Comparison of ENCODE assay signal across 7 cellular contexts in the genomic region with DNA sequence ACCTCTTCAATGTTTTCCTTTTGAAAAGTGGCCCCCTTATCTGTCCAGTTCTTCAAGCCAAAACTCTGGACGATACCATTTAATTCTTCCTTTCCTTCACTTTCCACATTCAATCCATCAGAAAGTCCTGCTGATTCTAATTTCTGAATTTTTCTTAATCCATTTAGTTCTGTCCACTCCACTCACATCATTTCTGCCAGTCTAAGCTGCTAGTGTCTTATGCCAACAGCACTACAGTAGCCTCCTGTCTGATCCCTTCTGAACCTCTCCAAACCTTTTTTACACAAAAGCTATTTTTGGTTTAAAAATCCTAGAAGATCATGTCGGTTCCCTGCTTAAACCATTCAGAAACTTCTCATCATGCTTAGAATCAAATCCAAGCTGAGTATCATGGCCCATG. TPM values are rescaled to one million over a fixed set of nuclear protein-coding genes. Genes with fewer than 3 reads are reported as not detected.
"Had no signal": no experiment of that assay in that cellular context is flagged by ENCODE, and none has a peak within 500 bp of the region (broad histone marks: within the 10 kb centered on the region; RNA-seq: fewer than 3 reads in every experiment).

No MANE protein-coding gene starts in this region.

- H3K27ac Mint-ChIP-seq: IgD-negative memory B cell had no signal

- DNase-seq: IMR-90, KBM-7, KG1 had no signal

- H3K4me1 Mint-ChIP-seq: IgD-negative memory B cell had no signal

- H3K36me3 Mint-ChIP-seq: IgD-negative memory B cell had no signal

RNA-seq across cellular contexts. Expression of a gene that starts 24.5 kb away (rescaled TPM):
- total RNA-seq: HepG2, HT-29, K562 had no signal
